Comparison of ENCODE assay signal across 37 cellular contexts in the genomic region with DNA sequence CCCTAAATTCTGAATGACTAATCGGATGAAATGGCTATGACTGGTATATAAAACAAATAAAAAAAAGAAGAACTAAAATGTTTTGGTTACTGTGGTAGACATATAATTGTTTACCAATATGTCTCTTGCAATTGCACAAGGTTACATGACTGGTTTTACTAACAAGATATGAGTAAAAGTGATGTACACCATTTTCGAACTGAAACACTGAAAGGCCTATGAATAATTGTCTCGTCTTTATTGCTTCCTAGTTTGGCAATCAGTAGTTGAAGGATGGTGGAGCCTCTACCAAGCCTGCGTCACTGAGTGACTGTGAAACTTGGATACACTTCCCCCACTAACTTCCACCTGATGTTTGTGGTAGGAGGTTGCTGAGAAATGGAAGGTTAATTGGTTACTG. TPM values are rescaled to one million over a fixed set of nuclear protein-coding genes. Genes with fewer than 3 reads are reported as not detected.
"Had no signal": no experiment of that assay in that cellular context is flagged by ENCODE, and none has a peak within 500 bp of the region (broad histone marks: within the 10 kb centered on the region; RNA-seq: fewer than 3 reads in every experiment).

No MANE protein-coding gene starts in this region.

- H3K27me3 ChIP-seq: adrenal gland, body of pancreas, cardiac muscle cell, colonic mucosa, esophagus muscularis mucosa, foreskin keratinocyte, gastrocnemius medialis, heart left ventricle had no signal

- H3K9me3 ChIP-seq: adrenal gland, body of pancreas, colonic mucosa, esophagus muscularis mucosa, gastrocnemius medialis, heart left ventricle had no signal

- H3K4me1 Mint-ChIP-seq: activated CD4-positive, alpha-beta T cell treated with anti-CD3 and anti-CD28 coated beads for 36 hours; activated CD4-positive, alpha-beta T cell treated with anti-CD3 and anti-CD28 coated beads, Interleukin-2, amount 10 ng/mL, durations not matched to agents 24 days and 14 days; activated CD8-positive, alpha-beta memory T cell treated with anti-CD3 and anti-CD28 coated beads, Interleukin-2, amount 10 ng/mL, durations not matched to agents 7 days and 5 days; activated naive CD4-positive, alpha-beta T cell treated with anti-CD3 and anti-CD28 coated beads, Interleukin-2, amount 50 U/mL, for 24 hours; activated naive CD8-positive, alpha-beta T cell treated with anti-CD3 and anti-CD28 coated beads for 36 hours; activated naive CD8-positive, alpha-beta T cell treated with anti-CD3 and anti-CD28 coated beads, Interleukin-2, amount 50 U/mL, for 24 hours had no signal

- H3K4me3 Mint-ChIP-seq: activated CD4-positive, alpha-beta memory T cell treated with anti-CD3 and anti-CD28 coated beads for 36 hours; activated CD4-positive, alpha-beta T cell treated with anti-CD3 and anti-CD28 coated beads for 36 hours; activated CD4-positive, alpha-beta T cell treated with anti-CD3 and anti-CD28 coated beads, Interleukin-2, amount 10 ng/mL, durations not matched to agents 24 days and 14 days; activated CD8-positive, alpha-beta memory T cell treated with anti-CD3 and anti-CD28 coated beads, Interleukin-2, amount 10 ng/mL, durations not matched to agents 7 days and 5 days; activated CD8-positive, alpha-beta T cell treated with anti-CD3 and anti-CD28 coated beads, Interleukin-2, amount 10 ng/mL, durations not matched to agents 7 days and 5 days; activated naive CD4-positive, alpha-beta T cell treated with anti-CD3 and anti-CD28 coated beads, Interleukin-2, amount 50 U/mL, for 24 hours; activated naive CD8-positive, alpha-beta T cell treated with anti-CD3 and anti-CD28 coated beads for 36 hours; activated naive CD8-positive, alpha-beta T cell treated with anti-CD3 and anti-CD28 coated beads, Interleukin-2, amount 50 U/mL, for 24 hours; activated T-cell treated with anti-CD3 and anti-CD28 coated beads, Interleukin-2, amount 50 U/mL, for 72 hours; T-helper 1 cell treated with Interleukin-12 subunit alpha and Interleukin-12 subunit beta and Interleukin-4 antibody, amounts not matched to agents 30 μg/mL and 1 μg/mL, for 36 hours; T-helper 2 cell treated with Interferon-gamma antibody and Interleukin-4, amounts not matched to agents 5 μg/mL and 100 μg/mL, for 36 hours had no signal

- H3K36me3 ChIP-seq: adrenal gland, cardiac muscle cell, colonic mucosa, esophagus muscularis mucosa, gastrocnemius medialis, heart left ventricle had no signal

- H3K27me3 Mint-ChIP-seq: activated CD4-positive, alpha-beta memory T cell treated with anti-CD3 and anti-CD28 coated beads for 36 hours; activated CD4-positive, alpha-beta T cell treated with anti-CD3 and anti-CD28 coated beads for 36 hours; activated CD4-positive, alpha-beta T cell treated with anti-CD3 and anti-CD28 coated beads, Interleukin-2, amount 10 ng/mL, durations not matched to agents 24 days and 14 days; activated CD8-positive, alpha-beta memory T cell treated with anti-CD3 and anti-CD28 coated beads, Interleukin-2, amount 10 ng/mL, durations not matched to agents 7 days and 5 days; activated naive CD4-positive, alpha-beta T cell treated with anti-CD3 and anti-CD28 coated beads, Interleukin-2, amount 50 U/mL, for 24 hours; activated naive CD8-positive, alpha-beta T cell treated with anti-CD3 and anti-CD28 coated beads for 36 hours; activated naive CD8-positive, alpha-beta T cell treated with anti-CD3 and anti-CD28 coated beads, Interleukin-2, amount 50 U/mL, for 24 hours had no signal

- H3K4me3 ChIP-seq: adrenal gland, body of pancreas, cardiac muscle cell, colonic mucosa, esophagus muscularis mucosa, gastrocnemius medialis, heart left ventricle had no signal

- H3K4me1 ChIP-seq: adrenal gland, body of pancreas, colonic mucosa, esophagus muscularis mucosa, foreskin keratinocyte, gastrocnemius medialis had no signal

- FAIRE-seq: endometrium, endothelial cell of umbilical vein had no signal

- H3K9me3 Mint-ChIP-seq: activated naive CD4-positive, alpha-beta T cell treated with anti-CD3 and anti-CD28 coated beads, Interleukin-2, amount 50 U/mL, for 24 hours; activated naive CD8-positive, alpha-beta T cell treated with anti-CD3 and anti-CD28 coated beads for 36 hours; T-helper 1 cell treated with Interleukin-12 subunit alpha and Interleukin-12 subunit beta and Interleukin-4 antibody, amounts not matched to agents 30 μg/mL and 1 μg/mL, for 36 hours had no signal

- H3K36me3 Mint-ChIP-seq: activated CD4-positive, alpha-beta memory T cell treated with anti-CD3 and anti-CD28 coated beads for 36 hours; activated CD8-positive, alpha-beta memory T cell treated with anti-CD3 and anti-CD28 coated beads, Interleukin-2, amount 10 ng/mL, durations not matched to agents 7 days and 5 days; activated naive CD4-positive, alpha-beta T cell treated with anti-CD3 and anti-CD28 coated beads, Interleukin-2, amount 50 U/mL, for 24 hours; activated naive CD8-positive, alpha-beta T cell treated with anti-CD3 and anti-CD28 coated beads for 36 hours had no signal

- H3K27ac Mint-ChIP-seq: activated CD4-positive, alpha-beta memory T cell treated with anti-CD3 and anti-CD28 coated beads for 36 hours; activated CD4-positive, alpha-beta T cell treated with anti-CD3 and anti-CD28 coated beads for 36 hours; activated CD4-positive, alpha-beta T cell treated with anti-CD3 and anti-CD28 coated beads, Interleukin-2, amount 10 ng/mL, durations not matched to agents 24 days and 14 days; activated CD8-positive, alpha-beta memory T cell treated with anti-CD3 and anti-CD28 coated beads, Interleukin-2, amount 10 ng/mL, durations not matched to agents 7 days and 5 days; activated CD8-positive, alpha-beta T cell treated with anti-CD3 and anti-CD28 coated beads, Interleukin-2, amount 10 ng/mL, durations not matched to agents 7 days and 5 days; activated naive CD4-positive, alpha-beta T cell treated with anti-CD3 and anti-CD28 coated beads, Interleukin-2, amount 50 U/mL, for 24 hours; activated naive CD8-positive, alpha-beta T cell treated with anti-CD3 and anti-CD28 coated beads for 36 hours; activated naive CD8-positive, alpha-beta T cell treated with anti-CD3 and anti-CD28 coated beads, Interleukin-2, amount 50 U/mL, for 24 hours; activated T-cell treated with anti-CD3 and anti-CD28 coated beads, Interleukin-2, amount 50 U/mL, for 72 hours; T-helper 1 cell treated with Interleukin-12 subunit alpha and Interleukin-12 subunit beta and Interleukin-4 antibody, amounts not matched to agents 30 μg/mL and 1 μg/mL, for 36 hours; T-helper 2 cell treated with Interferon-gamma antibody and Interleukin-4, amounts not matched to agents 5 μg/mL and 100 μg/mL, for 36 hours had no signal

- H3K27ac ChIP-seq: adrenal gland, body of pancreas, cardiac muscle cell, colonic mucosa, esophagus muscularis mucosa, foreskin keratinocyte, gastrocnemius medialis, heart left ventricle had no signal

- DNase-seq: activated CD4-positive, alpha-beta memory T cell treated with anti-CD3 and anti-CD28 coated beads for 36 hours; activated CD4-positive, alpha-beta T cell treated with anti-CD3 and anti-CD28 coated beads for 36 hours; activated CD4-positive, alpha-beta T cell treated with anti-CD3 and anti-CD28 coated beads, Interleukin-2, amount 10 ng/mL, durations not matched to agents 24 days and 14 days; activated CD4-positive, CD25-positive, alpha-beta regulatory T cell; activated CD4-positive, CD25-positive, alpha-beta regulatory T cell treated with anti-CD3 and anti-CD28 coated beads, Interleukin-2, amount 50 U/mL, for 72 hours; activated CD8-positive, alpha-beta memory T cell treated with anti-CD3 and anti-CD28 coated beads, Interleukin-2, amount 10 ng/mL, durations not matched to agents 7 days and 5 days; activated CD8-positive, alpha-beta memory T cell treated with anti-CD3 and anti-CD28 coated beads, Interleukin-2, amount 50 U/mL, for 4 hours; activated CD8-positive, alpha-beta T cell treated with anti-CD3 and anti-CD28 coated beads, Interleukin-2, amount 10 ng/mL, durations not matched to agents 7 days and 5 days; activated gamma-delta T cell; activated naive CD4-positive, alpha-beta T cell; activated naive CD8-positive, alpha-beta T cell treated with anti-CD3 and anti-CD28 coated beads for 36 hours; activated naive CD8-positive, alpha-beta T cell treated with anti-CD3 and anti-CD28 coated beads, Interleukin-2, amount 50 U/mL, for 24 hours; activated T-cell treated with anti-CD3 and anti-CD28 coated beads, Interleukin-2, amount 50 U/mL, for 1 hour; activated T-cell treated with anti-CD3 and anti-CD28 coated beads, Interleukin-2, amount 50 U/mL, for 72 hours; amygdala; aorta; body of pancreas; central memory CD4-positive, alpha-beta T cell; cerebellar nuclear complex; colonic mucosa; effector CD8-positive, alpha-beta T cell; erythroblast; foreskin keratinocyte; gastrocnemius medialis; glutamatergic neuron; heart left ventricle; hypothalamus; T1000 had no signal

RNA-seq across cellular contexts. Expression of a gene that starts 16.5 kb away (rescaled TPM):
- total RNA-seq: activated CD4-positive, alpha-beta memory T cell treated with anti-CD3 and anti-CD28 coated beads for 36 hours; activated CD4-positive, alpha-beta T cell treated with anti-CD3 and anti-CD28 coated beads for 36 hours; activated CD4-positive, alpha-beta T cell treated with anti-CD3 and anti-CD28 coated beads, Interleukin-2, amount 10 ng/mL, durations not matched to agents 24 days and 14 days; activated CD8-positive, alpha-beta memory T cell treated with anti-CD3 and anti-CD28 coated beads for 36 hours; activated CD8-positive, alpha-beta memory T cell treated with anti-CD3 and anti-CD28 coated beads, Interleukin-2, amount 10 ng/mL, durations not matched to agents 7 days and 5 days; activated CD8-positive, alpha-beta T cell treated with anti-CD3 and anti-CD28 coated beads, Interleukin-2, amount 10 ng/mL, durations not matched to agents 7 days and 5 days; activated naive CD8-positive, alpha-beta T cell treated with anti-CD3 and anti-CD28 coated beads for 36 hours; activated T-cell treated with anti-CD3 and anti-CD28 coated beads, Interleukin-2, amount 50 U/mL, for 72 hours; cardiac muscle cell; endothelial cell of umbilical vein; foreskin keratinocyte had no signal
- polyA plus RNA-seq: cardiac muscle cell, endothelial cell of umbilical vein, foreskin keratinocyte had no signal
